Comparison of ENCODE assay signal across 8 cellular contexts in the genomic region with DNA sequence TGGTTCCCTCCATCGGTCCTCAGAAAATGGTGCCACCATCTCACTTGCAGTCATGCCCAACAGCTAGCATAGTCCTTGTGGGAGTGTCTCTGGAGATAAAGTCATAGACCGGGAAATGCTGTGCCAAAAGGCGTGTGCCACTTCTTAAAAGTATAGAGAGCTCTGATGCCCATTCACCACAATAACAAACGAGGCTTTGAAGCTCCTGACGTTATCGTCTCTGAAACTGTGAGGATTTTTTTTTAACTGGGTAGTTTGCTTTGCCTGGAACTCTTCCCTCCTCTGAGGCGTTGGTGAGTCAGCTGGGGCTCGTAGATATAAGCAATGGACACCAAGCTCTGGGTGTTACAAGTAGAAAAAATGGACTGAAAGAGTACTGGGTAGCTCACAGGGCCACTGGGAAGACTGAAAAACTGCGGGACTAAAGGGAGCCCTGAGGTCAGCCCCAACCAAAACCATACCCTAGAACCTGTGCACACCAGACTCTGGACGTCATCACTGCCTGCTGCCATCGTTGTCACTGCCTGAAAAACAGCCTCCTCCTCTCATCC.
A peak's percentile ranks its signal among the peaks of the same experiment; 100 is the strongest.
DNase-seq lines count a peak whose midpoint lies in the region; ATAC-seq and TF ChIP-seq lines count a peak whose summit lies in the region.

No MANE protein-coding gene starts in this region.

- H3K27me3 ChIP-seq in esophagus muscularis mucosa (no peaks in the 10 kb centered on the region), A673 (replicated peaks; ENCODE audit: insufficient read depth, low read depth, low read length, poor library complexity) (no peaks in the 10 kb centered on the region)

- TF ChIP-seq EP300 in esophagus muscularis mucosa (IDR thresholded peaks at IDR 0.05) = no peak

- TF ChIP-seq CTCF in esophagus muscularis mucosa (IDR thresholded peaks at IDR 0.05) (no peak), A673 (conservative IDR thresholded peaks at IDR 0.05; ENCODE audit: low read depth, low read length) (no peak)

- no TSS peak for BruUV-seq in A673 (replicated peaks; lab: Mats Ljungman, UMichigan)

- CTCF ChIA-PET in A673 (lab: Charles Lee) = no interaction called here

- H3K9me3 ChIP-seq in esophagus muscularis mucosa (no peaks in the 10 kb centered on the region), A673 (ENCODE audit: low read depth, low read length, poor library complexity, severe bottlenecking) (no peaks in the 10 kb centered on the region)

- H3K36me3 ChIP-seq in esophagus muscularis mucosa = no peaks in the 10 kb centered on the region
- H3K36me3 ChIP-seq in A673 (ENCODE audit: insufficient read depth, low read length, poor library complexity, severe bottlenecking) = no peaks in the 10 kb centered on the region

- peak overlapping the region; percentile 64 to 77 (median 69) for H3K27ac ChIP-seq in esophagus muscularis mucosa (replicated peaks in 1 of 4)
- no peak overlapping the region for H3K27ac ChIP-seq in A673 (ENCODE audit: low read depth, low read length, poor library complexity, severe bottlenecking)

- 67% methylated on average over 11 of the region's 11 CpGs for WGBS in esophagus muscularis mucosa

- ATAC-seq in GM21526 (IDR thresholded peaks at IDR 0.05; ENCODE audit: low FRiP score, unreplicated experiment) = no peak

- intact Hi-C loops in esophagus muscularis mucosa (cut with DNase I) = no loop called here
- intact Hi-C loops in A673 (cut with micrococcal nuclease; ENCODE audit: unreplicated experiment) = no loop called here

- H3K4me1 ChIP-seq in esophagus muscularis mucosa (peaks cover 4 to 24% (median 20%) of the 10 kb centered on the region in 4 donors), A673 (ENCODE audit: insufficient read depth, low read length, poor library complexity, severe bottlenecking) (peaks cover 4% of the 10 kb centered on the region)

- DNase-seq in HS-27A (ENCODE audit: low read depth) (peak; percentile 74), esophagus muscularis mucosa (ENCODE audit: extremely low spot score) (no peak), SKM-1 treated with dmso at 0.1 percent for 144 hours (lab: John Stamatoyannopoulos, UW; ENCODE audit: unreplicated experiment) (no peak), A673 (ENCODE audit: low spot score) (no peak), NCI-H128 (lab: John Stamatoyannopoulos, UW; ENCODE audit: unreplicated experiment) (no peak)
- peak; percentile 58 to 68 for DNase-seq in activated CD4-positive, alpha-beta T cell treated with anti-CD3 and anti-CD28 coated beads, Interleukin-2, amount 50 U/mL, for 48 hours
- peak; percentile 25 to 57 for DNase-seq in stimulated activated CD4-positive, alpha-beta T cell treated with anti-CD3 and anti-CD28 coated beads, Interleukin-4, amount 100 ng/mL, for 4 hours

- POLR2A ChIA-PET in A673 (lab: Charles Lee; ENCODE audit: low non-redundant PET) = no interaction called here

- H3K4me3 ChIP-seq in esophagus muscularis mucosa (no peak overlapping the region), A673 (ENCODE audit: low read depth, low read length, poor library complexity, severe bottlenecking) (no peak overlapping the region)

- TF ChIP-seq POLR2A in esophagus muscularis mucosa (IDR thresholded peaks at IDR 0.05; ENCODE audit: low read depth) = no peak

Comparison
In these comparisons a context has a peak if more than half of its experiments do, and no peak if none do; other contexts are left out.
1. DNase-seq: peak in HS-27A (single experiment), activated CD4-positive, alpha-beta T cell treated with anti-CD3 and anti-CD28 coated beads, Interleukin-2, amount 50 U/mL, for 48 hours (2 of 2) and stimulated activated CD4-positive, alpha-beta T cell treated with anti-CD3 and anti-CD28 coated beads, Interleukin-4, amount 100 ng/mL, for 4 hours (2 of 2); none in esophagus muscularis mucosa (single experiment), SKM-1 treated with dmso at 0.1 percent for 144 hours (single experiment), A673 (single experiment) and NCI-H128 (single experiment).